In the genomic region with DNA sequence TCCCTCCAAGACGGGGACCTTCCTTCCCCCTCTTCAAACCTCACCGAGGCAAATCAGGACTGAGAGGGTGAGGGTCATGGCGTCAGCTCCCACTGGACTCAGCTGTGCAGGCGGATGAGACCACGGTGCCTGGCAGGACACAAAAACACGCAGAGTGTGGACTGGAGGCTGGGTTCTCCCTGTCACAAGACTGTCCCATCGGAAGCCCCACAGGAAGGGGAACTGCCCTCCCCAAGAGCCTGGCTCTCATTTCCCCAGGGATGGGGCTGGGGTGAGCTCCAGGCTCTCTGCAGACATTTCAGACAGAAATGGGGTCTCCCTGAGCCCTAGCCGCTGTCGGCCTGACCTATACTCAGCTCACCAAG, we compare ENCODE assay signal across 26 cellular contexts. TPM values are rescaled to one million over a fixed set of nuclear protein-coding genes. Genes with fewer than 3 reads are reported as not detected.
DNase-seq lines count a peak whose midpoint lies in the region; ATAC-seq and TF ChIP-seq lines count a peak whose summit lies in the region.
"Had no signal": no experiment of that assay in that cellular context is flagged by ENCODE, and none has a peak within 500 bp of the region (broad histone marks: within the 10 kb centered on the region; RNA-seq: fewer than 3 reads in every experiment).

A gene (minus strand): TSS at position 158 of the 365 bp plus-strand sequence. CDS start 80 bp downstream, at position 78.

- no peak within 1 kb of the TSS for H2AK5ac ChIP-seq in H9 (ENCODE audit: insufficient read length, low read length)

- H2AFZ ChIP-seq in H9 (ENCODE audit: low read length) (no peak within 1 kb of the TSS), hepatocyte (no peak within 1 kb of the TSS)
- H2AFZ ChIP-seq: parathyroid adenoma had no signal

- H3K14ac ChIP-seq in H9 (ENCODE audit: insufficient read depth, low read length): no peak within 1 kb of the TSS

- H3K27me3 ChIP-seq in ascending aorta (no peaks in the 10 kb centered on the region), left ventricle myocardium inferior (ENCODE audit: low read depth) (peaks cover 68% of the 10 kb centered on the region), upper lobe of right lung (peaks cover 29% of the 10 kb centered on the region), H9 (ENCODE audit: insufficient read depth, low read length) (no peaks in the 10 kb centered on the region), hepatocyte (peaks cover 3% of the 10 kb centered on the region)

- no peak within 1 kb of the TSS for H3K56ac ChIP-seq in H9 (ENCODE audit: insufficient read length, low read depth, low read length)

- H3K79me1 ChIP-seq in H9 (ENCODE audit: insufficient read depth, low read depth, low read length, poor library complexity, severe bottlenecking): no peaks in the 10 kb centered on the region

- no peaks in the 10 kb centered on the region for H3K9me2 ChIP-seq in hepatocyte (replicated peaks; ENCODE audit: insufficient read depth)

- DNase-seq in ascending aorta (ENCODE audit: low spot score in 2 of 2) (peak in 1 of 2 donors; percentile 62), left ventricle myocardium inferior (no peak), omental fat pad (ENCODE audit: low spot score) (no peak), upper lobe of right lung (no peak), H9 (no peak), hippocampal formation (lab: John Stamatoyannopoulos, UW) (no peak), hepatocyte (ENCODE audit: low spot score) (no peak)
- DNase-seq: activated CD8-positive, alpha-beta T cell treated with anti-CD3 and anti-CD28 coated beads, Interleukin-2, amount 10 ng/mL, durations not matched to agents 7 days and 5 days; activated gamma-delta T cell; activated T-cell treated with anti-CD3 and anti-CD28 coated beads for 4 hours; dermis blood vessel endothelial cell; Kasumi-1; kidney glomerular epithelial cell; midbrain; MV-4-11; NCI-H2171 treated with DMSO at 0.1 percent for 48 hours; stimulated activated CD4-positive, alpha-beta T cell treated with anti-CD3 and anti-CD28 coated beads, Interleukin-1b, Interleukin-23, amount 100 ng/mL, for 48 hours; T-helper 2 cell had no signal

- H3K9me3 ChIP-seq in ascending aorta (no peaks in the 10 kb centered on the region), left ventricle myocardium inferior (replicated peaks) (no peaks in the 10 kb centered on the region), upper lobe of right lung (no peaks in the 10 kb centered on the region), H9 (ENCODE audit: control insufficient read depth, low read depth, low read length) (no peaks in the 10 kb centered on the region), hepatocyte (ENCODE audit: low read depth) (no peaks in the 10 kb centered on the region)

- H3K4me3 Mint-ChIP-seq in H9: no peak within 1 kb of the TSS
- H3K4me3 Mint-ChIP-seq: activated CD8-positive, alpha-beta T cell treated with anti-CD3 and anti-CD28 coated beads, Interleukin-2, amount 10 ng/mL, durations not matched to agents 7 days and 5 days; nephron had no signal

- H4K20me1 ChIP-seq in H9 (ENCODE audit: control insufficient read depth, insufficient read depth, insufficient read length) (no peaks in the 10 kb centered on the region), hepatocyte (ENCODE audit: insufficient read depth, poor library complexity, severe bottlenecking) (no peaks in the 10 kb centered on the region)

- intact Hi-C loops in ascending aorta (cut with DNase I) (no loop called here), left ventricle myocardium inferior (cut with micrococcal nuclease) (no loop called here), upper lobe of right lung (cut with DNase I) (no loop called here)

- H4K5ac ChIP-seq in H9 (ENCODE audit: insufficient read length, low read depth, low read length): no peak within 1 kb of the TSS

- no peak for ATAC-seq in omental fat pad (ENCODE audit: low FRiP score)
- ATAC-seq in upper lobe of right lung: peak; percentile 45
- ATAC-seq: activated CD8-positive, alpha-beta T cell treated with anti-CD3 and anti-CD28 coated beads, Interleukin-2, amount 10 ng/mL, durations not matched to agents 7 days and 5 days; GM12878; SK-N-SH treated with all-trans-retinoic acid at 6 μM for 48 hours had no signal

- H3K36me3 ChIP-seq in ascending aorta (no peaks in the 10 kb centered on the region), left ventricle myocardium inferior (no peaks in the 10 kb centered on the region), upper lobe of right lung (no peaks in the 10 kb centered on the region), hepatocyte (replicated peaks; ENCODE audit: insufficient read depth, low read depth) (no peaks in the 10 kb centered on the region)

- H3K27ac ChIP-seq in ascending aorta: no peak within 1 kb of the TSS
- H3K27ac ChIP-seq in left ventricle myocardium inferior (replicated peaks): peak within 1 kb of the TSS; percentile 27
- H3K27ac ChIP-seq in upper lobe of right lung: no peak within 1 kb of the TSS
- H3K27ac ChIP-seq in H9 (ENCODE audit: insufficient read length, low read depth, low read length): no peak within 1 kb of the TSS
- H3K27ac ChIP-seq in hepatocyte: no peak within 1 kb of the TSS
- H3K27ac ChIP-seq: parathyroid adenoma, RWPE1 had no signal

- no peak within 1 kb of the TSS for H2BK5ac ChIP-seq in H9 (ENCODE audit: insufficient read length, low read length)

- H4K8ac ChIP-seq in H9 (replicated peaks; ENCODE audit: insufficient read length, low read depth, low read length): no peak within 1 kb of the TSS

- H3K36me3 Mint-ChIP-seq in H9 (ENCODE audit: insufficient read depth in 1 of 3, low read depth in 3 of 3): no peaks in the 10 kb centered on the region

- H3K9ac ChIP-seq in H9 (ENCODE audit: extremely low read depth, insufficient read length, low read length): no peak within 1 kb of the TSS
- H3K9ac ChIP-seq: parathyroid adenoma had no signal

- H3K4me1 ChIP-seq in ascending aorta (no peaks in the 10 kb centered on the region), left ventricle myocardium inferior (no peaks in the 10 kb centered on the region), upper lobe of right lung (no peaks in the 10 kb centered on the region), H9 (ENCODE audit: insufficient read depth, low read length) (no peaks in the 10 kb centered on the region), hepatocyte (ENCODE audit: insufficient read depth) (no peaks in the 10 kb centered on the region)
- H3K4me1 ChIP-seq: parathyroid adenoma had no signal

- H2BK120ac ChIP-seq in H9 (ENCODE audit: low read depth, low read length, poor library complexity, severe bottlenecking): no peak within 1 kb of the TSS

- no peak within 1 kb of the TSS for H3K4ac ChIP-seq in H9 (ENCODE audit: low read depth, low read length)

- H3K23me2 ChIP-seq in H9 (ENCODE audit: insufficient read length, low read depth, low read length, poor library complexity, severe bottlenecking): no peaks in the 10 kb centered on the region

- peak within 1 kb of the TSS in 1 of 3 experiments; percentile 71; a peak in 1 of 7 replicates for H3K27ac Mint-ChIP-seq in H9
- H3K27ac Mint-ChIP-seq: activated CD8-positive, alpha-beta T cell treated with anti-CD3 and anti-CD28 coated beads, Interleukin-2, amount 10 ng/mL, durations not matched to agents 7 days and 5 days had no signal

- H3K23ac ChIP-seq in H9 (ENCODE audit: insufficient read length, low read depth, low read length): no peak within 1 kb of the TSS

- peak within 1 kb of the TSS in 1 of 2 donors; percentile 36 for H3K4me3 ChIP-seq in ascending aorta
- peak within 1 kb of the TSS; percentile 38 for H3K4me3 ChIP-seq in left ventricle myocardium inferior
- H3K4me3 ChIP-seq in upper lobe of right lung: no peak within 1 kb of the TSS
- H3K4me3 ChIP-seq in hepatocyte: no peak within 1 kb of the TSS
- H3K4me3 ChIP-seq: GM12878 had no signal

- peaks cover 0 to 31% of the 10 kb centered on the region in 2 experiments; a peak in 2 of 5 replicates for H3K9me3 Mint-ChIP-seq in H9
- H3K9me3 Mint-ChIP-seq: nephron had no signal

- H2BK20ac ChIP-seq in H9 (ENCODE audit: low read depth, low read length, poor library complexity, severe bottlenecking): no peak within 1 kb of the TSS

- no peak within 1 kb of the TSS for H2BK12ac ChIP-seq in H9 (ENCODE audit: insufficient read length, low read depth, low read length)

- H3K18ac ChIP-seq in H9 (ENCODE audit: insufficient read length, low read depth, low read length): no peak within 1 kb of the TSS

- H3K4me1 Mint-ChIP-seq in H9: peaks cover 3 to 6% of the 10 kb centered on the region in 2 experiments; a peak in 3 of 4 replicates
- H3K4me1 Mint-ChIP-seq: nephron had no signal

- H3K4me2 ChIP-seq in H9 (ENCODE audit: insufficient read depth, insufficient read length, low read length) (no peak within 1 kb of the TSS), hepatocyte (no peak within 1 kb of the TSS)

- no peak within 1 kb of the TSS for H4K91ac ChIP-seq in H9 (ENCODE audit: insufficient read length, low read depth, low read length)

- no peaks in the 10 kb centered on the region for H3K79me2 ChIP-seq in H9 (ENCODE audit: insufficient read depth, low read length)
- no peaks in the 10 kb centered on the region for H3K79me2 ChIP-seq in hepatocyte
- H3K79me2 ChIP-seq: parathyroid adenoma had no signal

- no peak within 1 kb of the TSS for H3T11ph ChIP-seq in H9 (ENCODE audit: low read length)

- H2BK15ac ChIP-seq in H9 (ENCODE audit: low read depth, low read length): no peak within 1 kb of the TSS

- no CpG with 5 or more reads among the region's 9 CpGs for WGBS in H9 (ENCODE audit: extremely low coverage, insufficient read length, low lambda C conversion rate)
- 90% methylated on average over 9 of the region's 9 CpGs for WGBS in hepatocyte (ENCODE audit: low lambda C conversion rate, missing lambda C conversion rate)

- H3K27me3 Mint-ChIP-seq in H9 (ENCODE audit: low read depth): peaks cover 38% of the 10 kb centered on the region

- TF ChIP-seq CTCF in ascending aorta (IDR thresholded peaks at IDR 0.05) (no peak), left ventricle myocardium inferior (IDR thresholded peaks at IDR 0.05; ENCODE audit: borderline replicate concordance) (no peak), omental fat pad (IDR thresholded peaks at IDR 0.05) (no peak), upper lobe of right lung (IDR thresholded peaks at IDR 0.05) (no peak), H9 (conservative IDR thresholded peaks at IDR 0.05) (no peak), hepatocyte (IDR thresholded peaks at IDR 0.05; ENCODE audit: poor library complexity) (no peak)

RNA-seq across cellular contexts. Expression of the gene that starts here (rescaled TPM):
- total RNA-seq in ascending aorta (38.2 TPM), left ventricle myocardium inferior (5.7 TPM), omental fat pad (10 to 100 TPM; 24.0 to 75.5 (median 39.4) TPM), upper lobe of right lung (9.1 TPM), H9 (2021) (0.09 TPM in 1 of 2 replicates, not detected in the other), hepatocyte (0.16 and 0.80 TPM in 2 replicates)
- 1.3 and 1.6 TPM in 2 replicates for polyA plus RNA-seq in hepatocyte
- total RNA-seq: activated CD8-positive, alpha-beta T cell treated with anti-CD3 and anti-CD28 coated beads, Interleukin-2, amount 10 ng/mL, durations not matched to agents 7 days and 5 days; bronchial epithelial cell; Daoy; dermis blood vessel endothelial cell; fibroblast of lung had no signal
- polyA plus RNA-seq: fibroblast of lung had no signal
